ENCODE assay signal across 8 cellular contexts in genomic region chr1:235866913-235867850, GRCh38. TPM values are rescaled to one million over a fixed set of nuclear protein-coding genes. Genes with fewer than 3 reads are reported as not detected.
DNase-seq lines count a peak whose midpoint lies in the region; ATAC-seq and TF ChIP-seq lines count a peak whose summit lies in the region.

No MANE protein-coding gene starts in this region.

- peaks cover 21 to 65% (median 55%) of the 10 kb centered on the region in 4 donors for H3K4me1 Mint-ChIP-seq in naive thymus-derived CD8-positive, alpha-beta T cell
- H3K4me1 Mint-ChIP-seq in stimulated activated naive B cell treated with anti-CD40 and anti-IgM and Interleukin-4, amounts not matched to agents 10 μg/mL and 1 μg/mL and 100 μg/mL, for 72 hours, result peaks cover 29 to 52% of the 10 kb centered on the region in 2 donors

- in situ Hi-C loops in GM23248 (cut with MboI), result loop anchor here (25.0 kb wide), 1 partner anchor 95 kb away; no protein-coding TSS in a partner anchor

- DNase-seq in GM23248 (peak; percentile 97), Kasumi-1 (lab: John Stamatoyannopoulos, UW) (peak; percentile 85 to 92), RKO (ENCODE audit: low spot score) (peak; percentile 91), fibroblast of lung (ENCODE audit: low read depth in 2 of 2) (peak; percentile 88 to 93)
- DNase-seq in activated T-helper 1 cell treated with anti-CD3 and anti-CD28 coated beads, Interleukin-2, amount 50 U/mL, for 16 hours (ENCODE audit: low read depth in 1 of 2, low spot score in 1 of 2), result peak; percentile 93 to 97
- DNase-seq in naive thymus-derived CD8-positive, alpha-beta T cell, result peak; percentile 97 to 100 (median 98)
- DNase-seq in stimulated activated naive B cell treated with anti-CD40 and anti-IgM and Interleukin-4, amounts not matched to agents 10 μg/mL and 1 μg/mL and 100 μg/mL, for 72 hours, result peak; percentile 98

- peaks cover 16% of the 10 kb centered on the region for H3F3A ChIP-seq in DOHH2 (ENCODE audit: control insufficient read depth, insufficient read depth)
- H3F3A ChIP-seq in GM23248 (ENCODE audit: insufficient read depth), result no peaks in the 10 kb centered on the region

- ATAC-seq in naive thymus-derived CD8-positive, alpha-beta T cell, result peak; percentile 65 to 74
- peak; percentile 66 to 71 for ATAC-seq in stimulated activated naive B cell treated with anti-CD40 and anti-IgM and Interleukin-4, amounts not matched to agents 10 μg/mL and 1 μg/mL and 100 μg/mL, for 72 hours (replicated peaks)

- H3K9me3 Mint-ChIP-seq in naive thymus-derived CD8-positive, alpha-beta T cell, result no peaks in the 10 kb centered on the region
- H3K9me3 Mint-ChIP-seq in stimulated activated naive B cell treated with anti-CD40 and anti-IgM and Interleukin-4, amounts not matched to agents 10 μg/mL and 1 μg/mL and 100 μg/mL, for 72 hours, result no peaks in the 10 kb centered on the region

- H3K4me1 ChIP-seq in DOHH2 (ENCODE audit: control insufficient read depth, low read length) (peaks cover 27% of the 10 kb centered on the region), GM23248 (ENCODE audit: insufficient read depth) (peaks cover 15% of the 10 kb centered on the region), fibroblast of lung (ENCODE audit: control insufficient read depth, extremely low read depth, insufficient read depth, low read length) (peaks cover 7% of the 10 kb centered on the region)

- H3K9me3 ChIP-seq in DOHH2 (ENCODE audit: control insufficient read depth, insufficient read depth, low read length) (no peaks in the 10 kb centered on the region), GM23248 (ENCODE audit: low read depth) (no peaks in the 10 kb centered on the region), fibroblast of lung (ENCODE audit: control insufficient read depth, insufficient read depth, low read depth, low read length) (no peaks in the 10 kb centered on the region)

- H3K36me3 Mint-ChIP-seq in naive thymus-derived CD8-positive, alpha-beta T cell, result no peaks in the 10 kb centered on the region
- peaks cover 13 to 34% of the 10 kb centered on the region in 2 donors for H3K36me3 Mint-ChIP-seq in stimulated activated naive B cell treated with anti-CD40 and anti-IgM and Interleukin-4, amounts not matched to agents 10 μg/mL and 1 μg/mL and 100 μg/mL, for 72 hours

- WGBS in GM23248 (ENCODE audit: low coverage in 1 of 2, low lambda C conversion rate in 2 of 2, missing lambda C conversion rate in 2 of 2), 2 experiments, result 1 to 3% methylated on average over 42 to 56 of the region's 56 CpGs

- H3K27ac ChIP-seq in DOHH2 (ENCODE audit: low read depth, low read length) (peak overlapping the region; percentile 78), GM23248 (peak overlapping the region; percentile 67), fibroblast of lung (ENCODE audit: insufficient read depth, low read length) (peak overlapping the region; percentile 90)

- no peaks in the 10 kb centered on the region for H4K20me1 ChIP-seq in DOHH2 (ENCODE audit: control insufficient read depth, insufficient read depth, low read depth, low read length)
- H4K20me1 ChIP-seq in GM23248 (ENCODE audit: insufficient read depth), result no peaks in the 10 kb centered on the region
- no peaks in the 10 kb centered on the region for H4K20me1 ChIP-seq in fibroblast of lung (ENCODE audit: control insufficient read depth, extremely low read depth, insufficient read depth, low read length)

- peak overlapping the region; percentile 98 for H2AFZ ChIP-seq in GM23248
- H2AFZ ChIP-seq in fibroblast of lung (ENCODE audit: low read length), result peak overlapping the region; percentile 96

- H3K79me2 ChIP-seq in DOHH2 (ENCODE audit: control insufficient read depth, low read length), result peaks cover 7% of the 10 kb centered on the region
- peaks cover 43% of the 10 kb centered on the region for H3K79me2 ChIP-seq in GM23248 (ENCODE audit: insufficient read depth)
- H3K79me2 ChIP-seq in fibroblast of lung (ENCODE audit: control insufficient read depth, insufficient read depth, low read length), result peaks cover 15% of the 10 kb centered on the region

- peak overlapping the region; percentile 89 to 99 (median 96) for H3K4me3 Mint-ChIP-seq in naive thymus-derived CD8-positive, alpha-beta T cell
- H3K4me3 Mint-ChIP-seq in stimulated activated naive B cell treated with anti-CD40 and anti-IgM and Interleukin-4, amounts not matched to agents 10 μg/mL and 1 μg/mL and 100 μg/mL, for 72 hours, result peak overlapping the region; percentile 98 to 99

- H3K4me2 ChIP-seq in DOHH2 (ENCODE audit: low read length) (peak overlapping the region; percentile 100), GM23248 (ENCODE audit: unreplicated experiment) (peak overlapping the region; percentile 81), fibroblast of lung (ENCODE audit: extremely low read depth, insufficient read depth, low read length) (peak overlapping the region; percentile 90)

- no peaks in the 10 kb centered on the region for H3K27me3 Mint-ChIP-seq in naive thymus-derived CD8-positive, alpha-beta T cell
- no peaks in the 10 kb centered on the region for H3K27me3 Mint-ChIP-seq in stimulated activated naive B cell treated with anti-CD40 and anti-IgM and Interleukin-4, amounts not matched to agents 10 μg/mL and 1 μg/mL and 100 μg/mL, for 72 hours

- POLR2A ChIA-PET in naive thymus-derived CD8-positive, alpha-beta T cell (lab: Charles Lee), result interaction anchor here (0.9 to 5.0 kb wide), 11 partner anchors 10 to 363 kb away, joined by 3 to 42 read pairs (median 7); partner anchors contain the start of gene B3GALNT2

- H3K9me2 ChIP-seq in DOHH2 (replicated peaks; ENCODE audit: control insufficient read depth, low read length) (no peaks in the 10 kb centered on the region), GM23248 (ENCODE audit: insufficient read depth) (no peaks in the 10 kb centered on the region)

- H3K4me3 ChIP-seq in DOHH2 (ENCODE audit: low read length) (peak overlapping the region; percentile 86), GM23248 (peak overlapping the region; percentile 85), fibroblast of lung (replicated peaks in 1 of 4; ENCODE audit: control extremely low read depth in 1 of 4, insufficient read depth in 1 of 4, low read depth in 3 of 4, low read length in 4 of 4) (peak overlapping the region; percentile 86 to 91 (median 88))

- H3K9ac ChIP-seq in GM23248 (peak overlapping the region; percentile 86), fibroblast of lung (ENCODE audit: insufficient read depth, low read length) (peak overlapping the region; percentile 90)

- TF ChIP-seq CTCF in DOHH2 (IDR thresholded peaks at IDR 0.05; ENCODE audit: low read depth, low read length, poor library complexity, severe bottlenecking) (no peak), fibroblast of lung (conservative IDR thresholded peaks at IDR 0.05 in 1 of 2, IDR thresholded peaks at IDR 0.05 in 1 of 2; ENCODE audit: low read depth in 1 of 2, low read length in 2 of 2) (no peak)

- H3K36me3 ChIP-seq in DOHH2 (ENCODE audit: control insufficient read depth, low read length) (no peaks in the 10 kb centered on the region), GM23248 (ENCODE audit: low read depth) (no peaks in the 10 kb centered on the region), fibroblast of lung (ENCODE audit: control insufficient read depth, insufficient read depth, low read length) (no peaks in the 10 kb centered on the region)

- H3K27me3 ChIP-seq in DOHH2 (ENCODE audit: control insufficient read depth, low read length) (peaks cover 2% of the 10 kb centered on the region; the same call in 1 of the 2 replicates), GM23248 (replicated peaks; ENCODE audit: insufficient read depth) (no peaks in the 10 kb centered on the region), fibroblast of lung (ENCODE audit: control insufficient read depth, insufficient read depth, low read length) (no peaks in the 10 kb centered on the region)

- H3K27ac Mint-ChIP-seq in naive thymus-derived CD8-positive, alpha-beta T cell, result peak overlapping the region; percentile 94 to 100 (median 99)
- H3K27ac Mint-ChIP-seq in stimulated activated naive B cell treated with anti-CD40 and anti-IgM and Interleukin-4, amounts not matched to agents 10 μg/mL and 1 μg/mL and 100 μg/mL, for 72 hours, result peak overlapping the region; percentile 99

RNA-seq across cellular contexts. Expression of gene LYST, which starts 0.5 kb away (rescaled TPM):
- 5.9 and 9.0 TPM in 2 replicates for total RNA-seq in GM23248 (2014; rRNA removed; shearing (Covaris generic))
- polyA plus RNA-seq in GM23248 (2016; fragmentation: Nextera tagmentation; extraction: Ambion mirVana), result 3.7 and 5.1 TPM in 2 replicates
- 38.0 and 50.2 TPM in 2 replicates for total RNA-seq in fibroblast of lung
- polyA plus RNA-seq in fibroblast of lung, result 6.1 and 7.5 TPM in 2 replicates
- polyA plus RNA-seq in fibroblast of lung (2012), result 4.0 and 5.7 TPM in 2 replicates
- polyA minus RNA-seq in fibroblast of lung (ENCODE audit: low replicate concordance), result 5.1 and 6.4 TPM in 2 replicates
- 10 to 100 TPM; 23.0 to 27.2 TPM for total RNA-seq in naive thymus-derived CD8-positive, alpha-beta T cell
- polyA plus RNA-seq in naive thymus-derived CD8-positive, alpha-beta T cell, result 10 to 100 TPM in 1 of 3 donors, 1 to 10 TPM in 2; 6.4 to 10.9 (median 6.6) TPM

Comparison
In these comparisons a context has a peak if more than half of its experiments do, and no peak if none do; other contexts are left out.
1. Peak in every context shown above with its lines: DNase-seq, ATAC-seq, H3K4me3 ChIP-seq and H3K27ac ChIP-seq.